ENCODE assay signal across 16 cellular contexts in the genomic region with DNA sequence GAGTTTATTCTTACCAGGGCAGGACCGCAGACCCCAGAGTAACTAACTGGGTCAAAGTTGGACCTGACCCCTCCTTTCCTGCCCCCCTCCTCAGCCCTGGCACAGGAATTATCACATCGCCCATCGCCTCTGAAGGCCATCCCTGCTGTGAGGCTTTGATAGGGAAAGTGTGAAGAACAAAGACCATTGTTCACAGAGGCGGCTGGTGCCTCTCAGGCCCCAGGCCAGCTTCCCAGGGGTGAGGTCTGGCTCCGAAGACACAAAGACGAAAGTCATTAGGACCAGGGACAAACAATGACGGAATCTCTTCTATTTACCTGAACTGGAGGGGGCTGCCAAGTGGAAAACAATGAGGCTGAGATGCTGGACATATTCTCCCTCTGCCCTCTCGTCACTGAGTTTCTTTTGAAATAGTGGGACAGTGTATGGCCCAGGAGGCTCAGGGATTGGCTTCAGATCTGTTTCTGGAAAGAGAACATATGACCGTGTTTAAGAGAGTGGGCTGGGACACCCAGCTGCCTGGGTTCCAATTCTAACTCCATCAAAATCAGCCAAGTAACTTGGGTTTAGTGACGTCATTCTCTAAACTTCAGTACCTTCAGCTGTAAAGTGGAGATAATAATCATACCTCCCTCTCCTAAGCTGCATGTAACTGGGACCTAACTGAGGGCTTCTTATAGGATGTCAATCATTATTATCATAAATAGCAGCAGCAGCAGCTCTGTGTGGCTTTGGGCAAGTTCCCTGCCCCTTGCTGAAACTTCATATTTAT.
DNase-seq lines count a peak whose midpoint lies in the region; ATAC-seq and TF ChIP-seq lines count a peak whose summit lies in the region.
"Had no signal": no experiment of that assay in that cellular context is flagged by ENCODE, and none has a peak within 500 bp of the region (broad histone marks: within the 10 kb centered on the region; RNA-seq: fewer than 3 reads in every experiment).

No MANE protein-coding gene starts in this region.

- no peaks in the 10 kb centered on the region for H3K36me3 Mint-ChIP-seq in endothelial cell (ENCODE audit: low read depth, unreplicated experiment)
- peaks cover 0 to 4% of the 10 kb centered on the region in 2 donors for H3K36me3 Mint-ChIP-seq in stimulated activated naive B cell treated with anti-CD40 and anti-IgM and Interleukin-4, amounts not matched to agents 10 μg/mL and 1 μg/mL and 100 μg/mL, for 72 hours
- H3K36me3 Mint-ChIP-seq: activated naive CD4-positive, alpha-beta T cell treated with anti-CD3 and anti-CD28 coated beads, Interleukin-2, amount 50 U/mL, for 24 hours had no signal

- H3K9me3 Mint-ChIP-seq in endothelial cell (ENCODE audit: unreplicated experiment): no peaks in the 10 kb centered on the region
- H3K9me3 Mint-ChIP-seq in stimulated activated naive B cell treated with anti-CD40 and anti-IgM and Interleukin-4, amounts not matched to agents 10 μg/mL and 1 μg/mL and 100 μg/mL, for 72 hours: peaks cover 7% of the 10 kb centered on the region in 2 donors

- ATAC-seq in upper lobe of right lung: peak; percentile 56
- no peak for ATAC-seq in stimulated activated naive B cell treated with anti-CD40 and anti-IgM and Interleukin-4, amounts not matched to agents 10 μg/mL and 1 μg/mL and 100 μg/mL, for 72 hours (replicated peaks)
- ATAC-seq: activated CD8-positive, alpha-beta T cell treated with anti-CD3 and anti-CD28 coated beads, Interleukin-2, amount 10 ng/mL, durations not matched to agents 7 days and 5 days; stimulated activated naive CD8-positive, alpha-beta T cell treated with anti-CD3 and anti-CD28 coated beads, Interleukin-15, Interleukin-2, amounts not matched to agents 100 U/mL and 50 U/mL, for 24 hours had no signal

- H3K9me3 ChIP-seq in upper lobe of right lung: no peaks in the 10 kb centered on the region

- H3K4me1 ChIP-seq in upper lobe of right lung: no peaks in the 10 kb centered on the region

- H3K4me3 ChIP-seq in upper lobe of right lung: no peak overlapping the region

- peaks cover 3% of the 10 kb centered on the region for H3K27me3 Mint-ChIP-seq in endothelial cell (ENCODE audit: unreplicated experiment)
- H3K27me3 Mint-ChIP-seq in stimulated activated naive B cell treated with anti-CD40 and anti-IgM and Interleukin-4, amounts not matched to agents 10 μg/mL and 1 μg/mL and 100 μg/mL, for 72 hours: peaks cover 5 to 8% of the 10 kb centered on the region in 2 donors
- H3K27me3 Mint-ChIP-seq: activated naive CD4-positive, alpha-beta T cell treated with anti-CD3 and anti-CD28 coated beads, Interleukin-2, amount 50 U/mL, for 24 hours had no signal

- H3K4me1 Mint-ChIP-seq in endothelial cell (ENCODE audit: unreplicated experiment): peaks cover 34% of the 10 kb centered on the region
- H3K4me1 Mint-ChIP-seq in stimulated activated naive B cell treated with anti-CD40 and anti-IgM and Interleukin-4, amounts not matched to agents 10 μg/mL and 1 μg/mL and 100 μg/mL, for 72 hours: peaks cover 11 to 15% of the 10 kb centered on the region in 2 donors
- H3K4me1 Mint-ChIP-seq: activated naive CD4-positive, alpha-beta T cell treated with anti-CD3 and anti-CD28 coated beads, Interleukin-2, amount 50 U/mL, for 24 hours had no signal

- peak overlapping the region; percentile 58 for H3K27ac Mint-ChIP-seq in endothelial cell (ENCODE audit: unreplicated experiment)
- no peak overlapping the region for H3K27ac Mint-ChIP-seq in stimulated activated naive B cell treated with anti-CD40 and anti-IgM and Interleukin-4, amounts not matched to agents 10 μg/mL and 1 μg/mL and 100 μg/mL, for 72 hours
- H3K27ac Mint-ChIP-seq: activated CD8-positive, alpha-beta T cell treated with anti-CD3 and anti-CD28 coated beads, Interleukin-2, amount 10 ng/mL, durations not matched to agents 7 days and 5 days; activated naive CD4-positive, alpha-beta T cell treated with anti-CD3 and anti-CD28 coated beads, Interleukin-2, amount 50 U/mL, for 24 hours; nephron progenitor cell had no signal

- no peaks in the 10 kb centered on the region for H3K36me3 ChIP-seq in upper lobe of right lung

- peak; percentile 0 for DNase-seq in activated CD4-positive, alpha-beta T cell treated with anti-CD3 and anti-CD28 coated beads, Interleukin-2, amount 50 U/mL, for 1 hour
- DNase-seq in activated CD4-positive, alpha-beta T cell treated with anti-CD3 and anti-CD28 coated beads for 1 hour: no peak
- DNase-seq in endothelial cell (ENCODE audit: low spot score): peak; percentile 23
- DNase-seq in medulla oblongata (ENCODE audit: extremely low spot score): peak; percentile 89
- no peak for DNase-seq in upper lobe of right lung
- no peak for DNase-seq in activated CD8-positive, alpha-beta memory T cell treated with anti-CD3 and anti-CD28 coated beads for 24 hours
- DNase-seq in DMS53 (lab: John Stamatoyannopoulos, UW): no peak
- DNase-seq in stimulated activated naive B cell treated with anti-CD40 and anti-IgM and Interleukin-4, amounts not matched to agents 10 μg/mL and 1 μg/mL and 100 μg/mL, for 72 hours: no peak
- DNase-seq: activated CD8-positive, alpha-beta T cell treated with anti-CD3 and anti-CD28 coated beads, Interleukin-2, amount 10 ng/mL, durations not matched to agents 7 days and 5 days; Calu3; effector memory CD4-positive, alpha-beta T cell; Kasumi-1; NCI-H524 treated with DMSO at 0.1 percent for 48 hours; nephron progenitor cell; stimulated activated naive CD8-positive, alpha-beta T cell treated with anti-CD3 and anti-CD28 coated beads, Interleukin-15, Interleukin-2, amounts not matched to agents 100 U/mL and 50 U/mL, for 24 hours had no signal

- TF ChIP-seq CTCF in endothelial cell (IDR thresholded peaks at IDR 0.05; ENCODE audit: unreplicated experiment): no peak
- no peak for TF ChIP-seq CTCF in upper lobe of right lung (IDR thresholded peaks at IDR 0.05)

- H3K27me3 ChIP-seq in upper lobe of right lung: no peaks in the 10 kb centered on the region

- intact Hi-C loops in upper lobe of right lung (cut with DNase I): no loop called here

- no peak overlapping the region for H3K4me3 Mint-ChIP-seq in endothelial cell (ENCODE audit: unreplicated experiment)
- H3K4me3 Mint-ChIP-seq in stimulated activated naive B cell treated with anti-CD40 and anti-IgM and Interleukin-4, amounts not matched to agents 10 μg/mL and 1 μg/mL and 100 μg/mL, for 72 hours: no peak overlapping the region
- H3K4me3 Mint-ChIP-seq: activated CD8-positive, alpha-beta T cell treated with anti-CD3 and anti-CD28 coated beads, Interleukin-2, amount 10 ng/mL, durations not matched to agents 7 days and 5 days; activated naive CD4-positive, alpha-beta T cell treated with anti-CD3 and anti-CD28 coated beads, Interleukin-2, amount 50 U/mL, for 24 hours; nephron progenitor cell had no signal

- no peak overlapping the region for H3K27ac ChIP-seq in upper lobe of right lung

Comparison
In these comparisons a context has a peak if more than half of its experiments do, and no peak if none do; other contexts are left out.
1. DNase-seq: peak in activated CD4-positive, alpha-beta T cell treated with anti-CD3 and anti-CD28 coated beads, Interleukin-2, amount 50 U/mL, for 1 hour (single experiment), endothelial cell (single experiment) and medulla oblongata (single experiment); none in activated CD4-positive, alpha-beta T cell treated with anti-CD3 and anti-CD28 coated beads for 1 hour (single experiment), upper lobe of right lung (single experiment), activated CD8-positive, alpha-beta memory T cell treated with anti-CD3 and anti-CD28 coated beads for 24 hours (single experiment), DMS53 (single experiment) and stimulated activated naive B cell treated with anti-CD40 and anti-IgM and Interleukin-4, amounts not matched to agents 10 μg/mL and 1 μg/mL and 100 μg/mL, for 72 hours (single experiment).